ENCODE assay signal across 1 cellular context in the genomic region with DNA sequence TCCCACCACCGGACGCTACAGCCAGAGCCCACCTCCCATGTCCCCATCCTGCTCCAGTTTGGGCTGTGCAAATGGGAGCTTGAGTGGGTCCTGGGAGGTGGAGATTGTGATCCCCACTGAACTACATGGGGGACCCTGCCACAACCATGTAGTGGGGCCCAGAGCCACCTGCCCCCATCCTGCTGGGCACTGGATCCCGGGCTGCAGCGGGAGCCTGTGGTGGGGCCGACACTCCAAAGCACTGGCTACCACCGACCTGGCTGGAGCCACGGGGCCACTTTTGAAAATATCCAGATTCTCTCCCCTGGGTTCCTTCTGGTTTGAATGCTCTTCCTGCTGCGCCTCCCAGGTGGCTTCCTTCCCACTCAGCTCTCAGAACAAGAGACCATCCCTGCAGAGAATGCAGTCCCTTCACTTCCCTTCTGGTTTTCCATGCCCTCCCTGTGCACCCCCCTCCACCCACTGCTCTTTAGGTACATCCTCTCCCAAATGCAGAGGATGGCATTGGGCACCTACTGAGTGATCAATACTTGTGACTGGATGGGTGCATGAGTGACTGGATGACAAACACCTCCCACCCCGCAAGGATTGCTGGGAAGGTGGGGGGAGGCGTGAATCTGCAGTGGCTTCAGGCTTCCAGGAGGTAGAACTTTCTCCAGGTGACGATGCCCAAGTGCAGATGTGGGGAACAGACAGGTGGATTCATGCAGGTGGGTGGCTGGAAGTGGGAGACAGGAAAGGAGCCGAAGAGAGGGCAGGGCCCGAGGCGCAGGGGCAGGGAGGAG.
TF ChIP-seq lines count a peak whose summit lies in the region.

No MANE protein-coding gene starts in this region.

TF ChIP-seq in GM12878, 131 proteins besides CTCF, POLR2A, EP300 and RAD21:
- TF ChIP-seq, protein P1, sequence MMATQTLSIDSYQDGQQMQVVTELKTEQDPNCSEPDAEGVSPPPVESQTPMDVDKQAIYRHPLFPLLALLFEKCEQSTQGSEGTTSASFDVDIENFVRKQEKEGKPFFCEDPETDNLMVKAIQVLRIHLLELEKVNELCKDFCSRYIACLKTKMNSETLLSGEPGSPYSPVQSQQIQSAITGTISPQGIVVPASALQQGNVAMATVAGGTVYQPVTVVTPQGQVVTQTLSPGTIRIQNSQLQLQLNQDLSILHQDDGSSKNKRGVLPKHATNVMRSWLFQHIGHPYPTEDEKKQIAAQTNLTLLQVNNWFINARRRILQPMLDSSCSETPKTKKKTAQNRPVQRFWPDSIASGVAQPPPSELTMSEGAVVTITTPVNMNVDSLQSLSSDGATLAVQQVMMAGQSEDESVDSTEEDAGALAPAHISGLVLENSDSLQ (IDR thresholded peaks at IDR 0.05): 0 out of 2 replicates have a peak, but pooled peaks have one; percentile 24
- TF ChIP-seq CHD1 (IDR thresholded peaks at IDR 0.05; ENCODE audit: low read depth, low read length) (no peak), NR2C2 (IDR thresholded peaks at IDR 0.05; ENCODE audit: borderline replicate concordance, control insufficient read depth, insufficient read length, low read depth) (no peak), BCL11A (IDR thresholded peaks at IDR 0.05; ENCODE audit: low read depth, low read length) (no peak)
- TF ChIP-seq, protein P2, sequence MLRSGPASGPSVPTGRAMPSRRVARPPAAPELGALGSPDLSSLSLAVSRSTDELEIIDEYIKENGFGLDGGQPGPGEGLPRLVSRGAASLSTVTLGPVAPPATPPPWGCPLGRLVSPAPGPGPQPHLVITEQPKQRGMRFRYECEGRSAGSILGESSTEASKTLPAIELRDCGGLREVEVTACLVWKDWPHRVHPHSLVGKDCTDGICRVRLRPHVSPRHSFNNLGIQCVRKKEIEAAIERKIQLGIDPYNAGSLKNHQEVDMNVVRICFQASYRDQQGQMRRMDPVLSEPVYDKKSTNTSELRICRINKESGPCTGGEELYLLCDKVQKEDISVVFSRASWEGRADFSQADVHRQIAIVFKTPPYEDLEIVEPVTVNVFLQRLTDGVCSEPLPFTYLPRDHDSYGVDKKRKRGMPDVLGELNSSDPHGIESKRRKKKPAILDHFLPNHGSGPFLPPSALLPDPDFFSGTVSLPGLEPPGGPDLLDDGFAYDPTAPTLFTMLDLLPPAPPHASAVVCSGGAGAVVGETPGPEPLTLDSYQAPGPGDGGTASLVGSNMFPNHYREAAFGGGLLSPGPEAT (IDR thresholded peaks at IDR 0.05; ENCODE audit: low read depth): no peak
TF ChIP-seq in GM12878: peak in this region for 1.
